Comparison of ENCODE assay signal across 1 cellular context in genomic region chr6:99424022-99424421, GRCh38.
TF ChIP-seq lines count a peak whose summit lies in the region.

No MANE protein-coding gene starts in this region.

TF ChIP-seq in HCT116, 20 proteins besides CTCF, POLR2A, EP300 and RAD21 (continued from another document):
- TF ChIP-seq EZH2 (IDR thresholded peaks at IDR 0.05) (no peak), SIN3A (IDR thresholded peaks at IDR 0.05; ENCODE audit: low read depth) (no peak), YY1 (IDR thresholded peaks at IDR 0.05; ENCODE audit: extremely low read depth, insufficient replicate concordance, low read depth, low read length) (no peak), JUND (IDR thresholded peaks at IDR 0.05) (no peak), MAX (IDR thresholded peaks at IDR 0.05) (no peak)
